Comparison of ENCODE assay signal across 1 cellular context in genomic region chr3:128482175-128482856, GRCh38.
TF ChIP-seq lines count a peak whose summit lies in the region.

No MANE protein-coding gene starts in this region.

TF ChIP-seq in HepG2, 621 proteins besides CTCF, POLR2A, EP300 and RAD21:
- TF ChIP-seq ZKSCAN8 (CRISPR knock-in tag; IDR thresholded peaks at IDR 0.05; ENCODE audit: borderline replicate concordance): no peak
- TF ChIP-seq GMEB2 (CRISPR knock-in tag; IDR thresholded peaks at IDR 0.05; ENCODE audit: low read depth): no peak
- no peak for TF ChIP-seq ADNP (CRISPR knock-in tag; IDR thresholded peaks at IDR 0.05)
- no peak for TF ChIP-seq TCF7 (IDR thresholded peaks at IDR 0.05; ENCODE audit: low read depth)
